In genomic region chr19:2685204-2685704, GRCh38 we compare ENCODE assay signal across 25 cellular contexts. TPM values are rescaled to one million over a fixed set of nuclear protein-coding genes. Genes with fewer than 3 reads are reported as not detected.
DNase-seq lines count a peak whose midpoint lies in the region; ATAC-seq and TF ChIP-seq lines count a peak whose summit lies in the region.
"Had no signal": no experiment of that assay in that cellular context is flagged by ENCODE, and none has a peak within 500 bp of the region (broad histone marks: within the 10 kb centered on the region; RNA-seq: fewer than 3 reads in every experiment).

No MANE protein-coding gene starts in this region.

- CTCF ChIA-PET in activated CD4-positive, alpha-beta T cell treated with anti-CD3 and anti-CD28 coated beads, Interleukin-2, amount 10 ng/mL, durations not matched to agents 7 days and 5 days (lab: Charles Lee), result no interaction called here

- no peaks in the 10 kb centered on the region for H3K9me3 ChIP-seq in body of pancreas
- H3K9me3 ChIP-seq in lower lobe of right lung, result no peaks in the 10 kb centered on the region
- H3K9me3 ChIP-seq: thoracic aorta had no signal

- H3K36me3 ChIP-seq in body of pancreas (replicated peaks in 1 of 2; ENCODE audit: insufficient read depth in 1 of 2, low read depth in 2 of 2) (no peaks in the 10 kb centered on the region), lower lobe of right lung (no peaks in the 10 kb centered on the region)
- H3K36me3 ChIP-seq: thoracic aorta had no signal

- ATAC-seq in body of pancreas, result no peak
- no peak for ATAC-seq in lower lobe of right lung
- ATAC-seq in HG02642 (IDR thresholded peaks at IDR 0.05; ENCODE audit: poor library complexity, unreplicated experiment), result no peak
- no peak for ATAC-seq in GM18861 (IDR thresholded peaks at IDR 0.05; ENCODE audit: unreplicated experiment)
- ATAC-seq: activated T-cell treated with anti-CD3 and anti-CD28 coated beads, Interleukin-2, amount 50 U/mL, for 4 hours; GM12878; natural killer cell had no signal

- no peak for TF ChIP-seq POLR2A in body of pancreas (IDR thresholded peaks at IDR 0.05)

- no peak overlapping the region for H3K4me3 ChIP-seq in body of pancreas
- H3K4me3 ChIP-seq in lower lobe of right lung, result peak overlapping the region; percentile 32
- H3K4me3 ChIP-seq: GM12878, thoracic aorta had no signal

- intact Hi-C loops in body of pancreas (cut with DNase I) (no loop called here), lower lobe of right lung (cut with DNase I) (no loop called here)

- no peaks in the 10 kb centered on the region for H3K36me3 Mint-ChIP-seq in activated CD4-positive, alpha-beta T cell treated with anti-CD3 and anti-CD28 coated beads, Interleukin-2, amount 10 ng/mL, durations not matched to agents 7 days and 5 days (ENCODE audit: low read depth)
- no peaks in the 10 kb centered on the region for H3K36me3 Mint-ChIP-seq in endothelial cell (ENCODE audit: low read depth, unreplicated experiment)
- H3K36me3 Mint-ChIP-seq: natural killer cell had no signal

- H3K9me3 Mint-ChIP-seq in activated CD4-positive, alpha-beta T cell treated with anti-CD3 and anti-CD28 coated beads, Interleukin-2, amount 10 ng/mL, durations not matched to agents 7 days and 5 days, result no peaks in the 10 kb centered on the region
- no peaks in the 10 kb centered on the region for H3K9me3 Mint-ChIP-seq in endothelial cell (ENCODE audit: unreplicated experiment)
- H3K9me3 Mint-ChIP-seq: activated T-cell treated with anti-CD3 and anti-CD28 coated beads, Interleukin-2, amount 50 U/mL, for 4 hours; natural killer cell had no signal

- no peak overlapping the region for H3K4me3 Mint-ChIP-seq in activated CD4-positive, alpha-beta T cell treated with anti-CD3 and anti-CD28 coated beads, Interleukin-2, amount 10 ng/mL, durations not matched to agents 7 days and 5 days
- no peak overlapping the region for H3K4me3 Mint-ChIP-seq in endothelial cell (ENCODE audit: unreplicated experiment)
- H3K4me3 Mint-ChIP-seq: activated T-cell treated with anti-CD3 and anti-CD28 coated beads, Interleukin-2, amount 50 U/mL, for 4 hours; mesothelial cell of epicardium; natural killer cell had no signal

- H3K27me3 Mint-ChIP-seq in activated CD4-positive, alpha-beta T cell treated with anti-CD3 and anti-CD28 coated beads, Interleukin-2, amount 10 ng/mL, durations not matched to agents 7 days and 5 days, result no peaks in the 10 kb centered on the region
- H3K27me3 Mint-ChIP-seq in endothelial cell (ENCODE audit: unreplicated experiment), result peaks cover 2% of the 10 kb centered on the region

- peak overlapping the region; percentile 54 for H3K27ac Mint-ChIP-seq in activated CD4-positive, alpha-beta T cell treated with anti-CD3 and anti-CD28 coated beads, Interleukin-2, amount 10 ng/mL, durations not matched to agents 7 days and 5 days
- no peak overlapping the region for H3K27ac Mint-ChIP-seq in endothelial cell (ENCODE audit: unreplicated experiment)
- H3K27ac Mint-ChIP-seq: mesothelial cell of epicardium, natural killer cell had no signal

- no peak for DNase-seq in activated CD4-positive, alpha-beta T cell treated with anti-CD3 and anti-CD28 coated beads, Interleukin-2, amount 10 ng/mL, durations not matched to agents 7 days and 5 days
- no peak for DNase-seq in activated CD4-positive, alpha-beta T cell treated with anti-CD3 and anti-CD28 coated beads for 48 hours
- DNase-seq in body of pancreas (no peak), lower lobe of right lung (no peak), endothelial cell (ENCODE audit: low spot score) (no peak)
- DNase-seq: activated CD4-positive, alpha-beta T cell treated with anti-CD3 and anti-CD28 coated beads for 1 hour; activated naive CD4-positive, alpha-beta T cell treated with Interleukin-2 at 50 U/mL for 16 hours; activated T-cell treated with anti-CD3 and anti-CD28 coated beads, Interleukin-2, amount 50 U/mL, for 4 hours; AML-193; cerebellar nuclear complex; DND-41; effector memory CD4-positive, alpha-beta T cell; Kasumi-1; natural killer cell; NCI-H1048; NCI-H1930; NCI-H226; SHP77 had no signal

- TF ChIP-seq CTCF in body of pancreas (IDR thresholded peaks at IDR 0.05), result no peak
- TF ChIP-seq CTCF in lower lobe of right lung (IDR thresholded peaks at IDR 0.05), result no peak
- TF ChIP-seq CTCF in endothelial cell (IDR thresholded peaks at IDR 0.05; ENCODE audit: unreplicated experiment), result no peak

- peak overlapping the region; percentile 32 to 85 (median 75) for H3K27ac ChIP-seq in body of pancreas
- peak overlapping the region; percentile 51 for H3K27ac ChIP-seq in lower lobe of right lung
- H3K27ac ChIP-seq in temporal lobe (ENCODE audit: low read depth, low read length), result peak overlapping the region; percentile 91
- H3K27ac ChIP-seq: 22Rv1, thoracic aorta had no signal

- no peaks in the 10 kb centered on the region for H3K4me1 ChIP-seq in body of pancreas
- H3K4me1 ChIP-seq in lower lobe of right lung, result no peaks in the 10 kb centered on the region

- H3K27me3 ChIP-seq in body of pancreas (no peaks in the 10 kb centered on the region), lower lobe of right lung (ENCODE audit: low read depth) (no peaks in the 10 kb centered on the region)

- POLR2A ChIA-PET in activated CD4-positive, alpha-beta T cell treated with anti-CD3 and anti-CD28 coated beads, Interleukin-2, amount 10 ng/mL, durations not matched to agents 7 days and 5 days (lab: Charles Lee), result no interaction called here

- 86 to 89% methylated on average over 6 of the region's 6 CpGs for WGBS in body of pancreas, 2 donors

- no peaks in the 10 kb centered on the region for H3K4me1 Mint-ChIP-seq in activated CD4-positive, alpha-beta T cell treated with anti-CD3 and anti-CD28 coated beads, Interleukin-2, amount 10 ng/mL, durations not matched to agents 7 days and 5 days
- H3K4me1 Mint-ChIP-seq in endothelial cell (ENCODE audit: unreplicated experiment), result no peaks in the 10 kb centered on the region
- H3K4me1 Mint-ChIP-seq: mesothelial cell of epicardium, natural killer cell had no signal

RNA-seq across cellular contexts. Expression of gene GNG7, which starts 17.2 kb away (rescaled TPM):
- 1 to 10 TPM; 1.1 to 1.2 TPM for total RNA-seq in activated CD4-positive, alpha-beta T cell treated with anti-CD3 and anti-CD28 coated beads, Interleukin-2, amount 10 ng/mL, durations not matched to agents 7 days and 5 days
- 10 to 100 TPM in 1 of 2 donors, 1 to 10 TPM in 1; 5.7 to 12.9 TPM for total RNA-seq in body of pancreas
- 6.2 TPM for total RNA-seq in lower lobe of right lung
- total RNA-seq in temporal lobe, result 7.4 TPM
- total RNA-seq in endothelial cell (ENCODE audit: unreplicated experiment), result 7.7 TPM

RNA-seq across cellular contexts. Expression of gene DIRAS1, which starts 35.9 kb away (rescaled TPM):
- total RNA-seq in activated CD4-positive, alpha-beta T cell treated with anti-CD3 and anti-CD28 coated beads, Interleukin-2, amount 10 ng/mL, durations not matched to agents 7 days and 5 days, result not detected
- 1 to 10 TPM in 1 of 2 donors, under 1 TPM in 1; 0.78 to 4.9 TPM for total RNA-seq in body of pancreas
- total RNA-seq in lower lobe of right lung, result 0.71 TPM
- total RNA-seq in temporal lobe, result 21.4 TPM
- total RNA-seq in endothelial cell (ENCODE audit: unreplicated experiment), result 0.82 TPM

RNA-seq across cellular contexts. Expression of gene SLC39A3, which starts 54.6 kb away (rescaled TPM):
- 10 to 100 TPM; 31.5 to 37.5 TPM for total RNA-seq in activated CD4-positive, alpha-beta T cell treated with anti-CD3 and anti-CD28 coated beads, Interleukin-2, amount 10 ng/mL, durations not matched to agents 7 days and 5 days
- total RNA-seq in body of pancreas (10 to 100 TPM; 36.1 to 48.8 TPM), lower lobe of right lung (24.4 TPM), temporal lobe (15.0 TPM), endothelial cell (ENCODE audit: unreplicated experiment) (28.7 TPM)
